18 cellular contexts compared by ENCODE assay signal in the genomic region with DNA sequence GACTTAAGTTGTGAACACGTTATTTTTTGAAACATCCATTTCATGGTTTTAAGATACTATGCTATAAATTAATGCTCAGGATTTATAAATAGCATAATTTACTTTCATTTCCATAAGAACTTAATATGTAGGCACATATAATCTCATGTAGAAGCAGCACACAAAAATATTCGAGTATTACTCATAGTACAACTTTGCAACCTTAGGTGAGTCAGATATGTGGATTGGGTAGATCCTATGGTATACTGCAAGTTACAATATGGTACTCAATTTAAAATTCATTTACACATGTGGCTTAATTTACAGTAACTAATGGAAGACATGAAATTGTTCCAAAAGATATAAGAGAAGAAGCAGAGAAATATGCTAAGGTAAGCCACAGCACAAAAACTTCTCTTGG. TPM values are rescaled to one million over a fixed set of nuclear protein-coding genes. Genes with fewer than 3 reads are reported as not detected.
DNase-seq lines count a peak whose midpoint lies in the region; ATAC-seq and FAIRE-seq lines count a peak whose summit lies in the region.
"Had no signal": no experiment of that assay in that cellular context is flagged by ENCODE, and none has a peak within 500 bp of the region (broad histone marks: within the 10 kb centered on the region; RNA-seq: fewer than 3 reads in every experiment).

No MANE protein-coding gene starts in this region.

- no peak for DNase-seq in CD4-positive, alpha-beta memory T cell
- DNase-seq in activated naive CD8-positive, alpha-beta T cell treated with anti-CD3 and anti-CD28 coated beads for 36 hours, result no peak
- DNase-seq in memory B cell (ENCODE audit: low spot score in 2 of 2) (no peak), NCI-H1048 (lab: John Stamatoyannopoulos, UW) (no peak), RKO (ENCODE audit: low spot score) (no peak), retina (no peak)
- DNase-seq: GOT3; KBM-7; left colon; NCI-H1092; NCI-H2081 treated with DMSO at 0.1 percent for 48 hours; NCI-H69; OCI-M1; stimulated activated CD4-positive, alpha-beta T cell treated with anti-CD3 and anti-CD28 coated beads, Interleukin-4, amount 100 ng/mL, for 1 hour had no signal

- intact Hi-C loops in CD4-positive, alpha-beta memory T cell (cut with micrococcal nuclease), result no loop called here

- no peaks in the 10 kb centered on the region for H3K27me3 ChIP-seq in CD4-positive, alpha-beta memory T cell (ENCODE audit: insufficient read depth, low read length)
- H3K27me3 ChIP-seq: ascending aorta, SJSA1 had no signal

- peaks cover 36 to 83% of the 10 kb centered on the region in 2 donors for H3K36me3 Mint-ChIP-seq in CD4-positive, alpha-beta memory T cell
- peaks cover 64% of the 10 kb centered on the region for H3K36me3 Mint-ChIP-seq in activated naive CD8-positive, alpha-beta T cell treated with anti-CD3 and anti-CD28 coated beads for 36 hours
- peaks cover 19% of the 10 kb centered on the region for H3K36me3 Mint-ChIP-seq in memory B cell

- FAIRE-seq in G401.6 (lab: Jason Lieb, UNC), result peak; percentile 58
- FAIRE-seq: endometrium had no signal

- no peaks in the 10 kb centered on the region for H3K27me3 Mint-ChIP-seq in CD4-positive, alpha-beta memory T cell
- H3K27me3 Mint-ChIP-seq in activated naive CD8-positive, alpha-beta T cell treated with anti-CD3 and anti-CD28 coated beads for 36 hours, result no peaks in the 10 kb centered on the region
- no peaks in the 10 kb centered on the region for H3K27me3 Mint-ChIP-seq in memory B cell

- peaks cover 15 to 42% (median 24%) of the 10 kb centered on the region in 4 donors for H3K4me1 Mint-ChIP-seq in CD4-positive, alpha-beta memory T cell
- H3K4me1 Mint-ChIP-seq in activated naive CD8-positive, alpha-beta T cell treated with anti-CD3 and anti-CD28 coated beads for 36 hours, result peaks cover 37% of the 10 kb centered on the region
- H3K4me1 Mint-ChIP-seq in memory B cell, result peaks cover 9% of the 10 kb centered on the region

- no peak overlapping the region for H3K4me3 ChIP-seq in CD4-positive, alpha-beta memory T cell (ENCODE audit: low read length in 2 of 2)
- H3K4me3 ChIP-seq: ascending aorta, SJSA1 had no signal

- POLR2A ChIA-PET in CD4-positive, alpha-beta memory T cell (lab: Charles Lee; ENCODE audit: partially characterized antibody), result interaction anchor here (1.1 kb wide), 1 partner anchor 28 kb away, joined by 3 read pairs; the partner anchor contains the start of gene ARID4A

- no peak for ATAC-seq in memory B cell (ENCODE audit: low read depth)
- ATAC-seq: left colon had no signal

- H3K27ac ChIP-seq in CD4-positive, alpha-beta memory T cell (ENCODE audit: low read depth, low read length), result no peak overlapping the region
- H3K27ac ChIP-seq: ascending aorta, SJSA1 had no signal

- H3K4me3 Mint-ChIP-seq in CD4-positive, alpha-beta memory T cell, result no peak overlapping the region
- no peak overlapping the region for H3K4me3 Mint-ChIP-seq in activated naive CD8-positive, alpha-beta T cell treated with anti-CD3 and anti-CD28 coated beads for 36 hours
- H3K4me3 Mint-ChIP-seq in memory B cell, result no peak overlapping the region

- H3K36me3 ChIP-seq in CD4-positive, alpha-beta memory T cell (ENCODE audit: insufficient read depth, low read length), result peaks cover 63% of the 10 kb centered on the region

- peak overlapping the region in 5 of 7 donors; percentile 12 to 46 (median 25) for H3K27ac Mint-ChIP-seq in CD4-positive, alpha-beta memory T cell
- H3K27ac Mint-ChIP-seq in activated naive CD8-positive, alpha-beta T cell treated with anti-CD3 and anti-CD28 coated beads for 36 hours, result peak overlapping the region; percentile 20
- peak overlapping the region; percentile 75 for H3K27ac Mint-ChIP-seq in memory B cell

- no peaks in the 10 kb centered on the region for H3K9me3 Mint-ChIP-seq in CD4-positive, alpha-beta memory T cell
- no peaks in the 10 kb centered on the region for H3K9me3 Mint-ChIP-seq in activated naive CD8-positive, alpha-beta T cell treated with anti-CD3 and anti-CD28 coated beads for 36 hours
- no peaks in the 10 kb centered on the region for H3K9me3 Mint-ChIP-seq in memory B cell

- H3K9me3 ChIP-seq in CD4-positive, alpha-beta memory T cell (ENCODE audit: control insufficient read depth in 1 of 2, low read length in 2 of 2), result no peaks in the 10 kb centered on the region
- H3K9me3 ChIP-seq: ascending aorta, SJSA1 had no signal

- CTCF ChIA-PET in CD4-positive, alpha-beta memory T cell (lab: Charles Lee; ENCODE audit: partially characterized antibody), result no interaction called here

- H3K4me1 ChIP-seq in CD4-positive, alpha-beta memory T cell (ENCODE audit: insufficient read depth, low read length), result peaks cover 27% of the 10 kb centered on the region
- H3K4me1 ChIP-seq: SJSA1 had no signal

RNA-seq across cellular contexts. Expression of gene PSMA3, which starts 26.0 kb away (rescaled TPM):
- total RNA-seq in CD4-positive, alpha-beta memory T cell, result 100 to 1,000 TPM; 133 to 138 TPM
- 100 to 1,000 TPM; 167 to 180 TPM for polyA plus RNA-seq in CD4-positive, alpha-beta memory T cell
- 100 to 1,000 TPM; 397 to 408 TPM for total RNA-seq in activated naive CD8-positive, alpha-beta T cell treated with anti-CD3 and anti-CD28 coated beads for 36 hours

RNA-seq across cellular contexts. Expression of gene ARID4A, which starts 27.7 kb away (rescaled TPM):
- 10 to 100 TPM; 80.0 to 84.1 TPM for total RNA-seq in CD4-positive, alpha-beta memory T cell
- 10 to 100 TPM; 12.8 to 37.5 TPM for polyA plus RNA-seq in CD4-positive, alpha-beta memory T cell
- 10 to 100 TPM; 18.6 to 19.8 TPM for total RNA-seq in activated naive CD8-positive, alpha-beta T cell treated with anti-CD3 and anti-CD28 coated beads for 36 hours

Comparison
In these comparisons a context has a peak if more than half of its experiments do, and no peak if none do; other contexts are left out.
1. H3K27ac Mint-ChIP-seq: peak in every context shown above with its lines; median percentile 75 in memory B cell; 25 in CD4-positive, alpha-beta memory T cell; 20 in activated naive CD8-positive, alpha-beta T cell treated with anti-CD3 and anti-CD28 coated beads for 36 hours.